In genomic region chr2:230130668-230131364, GRCh38 we compare ENCODE assay signal across 1 cellular context.
TF ChIP-seq lines count a peak whose summit lies in the region.

No MANE protein-coding gene starts in this region.

TF ChIP-seq in HepG2, 621 proteins besides CTCF, POLR2A, EP300 and RAD21 (continued from another document and continues in another):
- no peak for TF ChIP-seq ARID4A (CRISPR knock-in tag; IDR thresholded peaks at IDR 0.05; ENCODE audit: borderline replicate concordance)
- TF ChIP-seq NR2F1 (CRISPR knock-in tag; IDR thresholded peaks at IDR 0.05): peak; percentile 58 to 70; a peak in 3 of 4 replicates
- no peak for TF ChIP-seq HNRNPL (IDR thresholded peaks at IDR 0.05; ENCODE audit: low read depth, low read length)
- no peak for TF ChIP-seq ZNF850 (CRISPR knock-in tag; conservative IDR thresholded peaks at IDR 0.05)
- no peak for TF ChIP-seq ZNF317 (CRISPR knock-in tag; IDR thresholded peaks at IDR 0.05)
- no peak for TF ChIP-seq CEBPZ (IDR thresholded peaks at IDR 0.05; ENCODE audit: low read length)
- TF ChIP-seq NCOA2 (CRISPR knock-in tag; IDR thresholded peaks at IDR 0.05): peak; percentile 30
- TF ChIP-seq ZNF7 (CRISPR knock-in tag; IDR thresholded peaks at IDR 0.05): no peak
- no peak for TF ChIP-seq ZNF430 (CRISPR knock-in tag; IDR thresholded peaks at IDR 0.05)
- TF ChIP-seq ARID5B (CRISPR knock-in tag; IDR thresholded peaks at IDR 0.05): 0 out of 2 replicates have a peak, but pooled peaks have one; percentile 58
- no peak for TF ChIP-seq SOX13 (IDR thresholded peaks at IDR 0.05)
- peak in 1 of 2 experiments; percentile 31; a peak in 1 of 4 replicates for TF ChIP-seq SOX13 (CRISPR knock-in tag; conservative IDR thresholded peaks at IDR 0.05 in 1 of 2, IDR thresholded peaks at IDR 0.05 in 1 of 2)
- no peak for TF ChIP-seq GRHL1 (CRISPR knock-in tag; conservative IDR thresholded peaks at IDR 0.05)
- 0 out of 2 replicates have a peak, but pooled peaks have one; percentile 47 for TF ChIP-seq ZNF441 (CRISPR knock-in tag; IDR thresholded peaks at IDR 0.05; ENCODE audit: borderline replicate concordance)
- no peak for TF ChIP-seq IKZF5 (CRISPR knock-in tag; IDR thresholded peaks at IDR 0.05)
- TF ChIP-seq ZBTB2 (CRISPR knock-in tag; IDR thresholded peaks at IDR 0.05; ENCODE audit: low read depth): no peak
- TF ChIP-seq ZNF335 (CRISPR knock-in tag; IDR thresholded peaks at IDR 0.05): no peak
- peak; percentile 53; the same call in 1 of the 2 replicates for TF ChIP-seq NR2C2 (CRISPR knock-in tag; IDR thresholded peaks at IDR 0.05; ENCODE audit: borderline replicate concordance)
- TF ChIP-seq NCOR1 (IDR thresholded peaks at IDR 0.05; ENCODE audit: borderline replicate concordance, low read length): no peak
- TF ChIP-seq ZBTB37 (CRISPR knock-in tag; IDR thresholded peaks at IDR 0.05): no peak
- TF ChIP-seq TEAD3 (CRISPR knock-in tag; optimal IDR thresholded peaks at IDR 0.05; ENCODE audit: borderline replicate concordance): peak; percentile 41
- 0 out of 2 replicates have a peak, but pooled peaks have one; percentile 15 for TF ChIP-seq FOXP4 (CRISPR knock-in tag; IDR thresholded peaks at IDR 0.05)
- no peak for TF ChIP-seq ELF1 (CRISPR knock-in tag; IDR thresholded peaks at IDR 0.05)
- TF ChIP-seq ATF4 (CRISPR knock-in tag; IDR thresholded peaks at IDR 0.05): no peak; a peak in 1 of 4 replicates
- no peak for TF ChIP-seq KLF11 (CRISPR knock-in tag; IDR thresholded peaks at IDR 0.05)
- TF ChIP-seq FOXA1 (IDR thresholded peaks at IDR 0.05): no peak
- peak; percentile 29 for TF ChIP-seq FOXA1 (CRISPR knock-in tag; IDR thresholded peaks at IDR 0.05)
- no peak for TF ChIP-seq SSRP1 (CRISPR knock-in tag; IDR thresholded peaks at IDR 0.05)
- 0 out of 2 replicates have a peak, but pooled peaks have one; percentile 20 for TF ChIP-seq ATF3 (CRISPR knock-in tag; IDR thresholded peaks at IDR 0.05)
- no peak for TF ChIP-seq PRMT3 (CRISPR knock-in tag; IDR thresholded peaks at IDR 0.05; ENCODE audit: borderline replicate concordance, low read depth)
- TF ChIP-seq NR3C1 (CRISPR knock-in tag; IDR thresholded peaks at IDR 0.05): no peak
- no peak for TF ChIP-seq MED13 (CRISPR knock-in tag; IDR thresholded peaks at IDR 0.05)
- TF ChIP-seq THAP11 (CRISPR knock-in tag; IDR thresholded peaks at IDR 0.05): no peak
- no peak for TF ChIP-seq ZNF652 (CRISPR knock-in tag; IDR thresholded peaks at IDR 0.05; ENCODE audit: borderline replicate concordance, low read depth)
- TF ChIP-seq ZNF30 (CRISPR knock-in tag; IDR thresholded peaks at IDR 0.05): no peak
- no peak for TF ChIP-seq SMYD3 (CRISPR knock-in tag; IDR thresholded peaks at IDR 0.05)
- no peak for TF ChIP-seq ZNF619 (CRISPR knock-in tag; IDR thresholded peaks at IDR 0.05)
